ENCODE assay signal across 1 cellular context in the genomic region with DNA sequence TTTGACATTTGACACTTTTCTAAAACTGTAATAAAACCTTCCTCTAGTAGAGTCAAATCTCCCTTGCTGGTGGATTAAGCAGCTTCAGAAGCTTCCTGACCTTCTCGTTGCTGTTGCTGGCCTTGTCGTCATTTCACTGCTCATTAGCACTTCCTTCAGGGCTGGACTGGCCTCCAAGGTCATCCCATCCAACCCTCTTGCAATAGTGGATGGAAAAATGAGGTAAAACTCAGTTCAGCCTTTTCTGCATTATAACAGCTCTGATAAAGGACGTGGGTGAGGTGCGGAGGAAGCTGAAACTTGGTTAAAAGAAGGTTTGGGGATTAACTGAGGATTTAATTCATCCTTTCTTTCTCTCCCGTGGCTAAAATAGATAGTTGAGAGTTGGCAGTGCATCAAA.
TF ChIP-seq lines count a peak whose summit lies in the region.

No MANE protein-coding gene starts in this region.

TF ChIP-seq in IMR-90, 13 proteins besides CTCF, POLR2A, EP300 and RAD21 (continued from another document):
- TF ChIP-seq RCOR1 (IDR thresholded peaks at IDR 0.05; ENCODE audit: insufficient replicate concordance, low read length) (no peak), FOS (IDR thresholded peaks at IDR 0.05; ENCODE audit: low read depth, low read length) (no peak), MXI1 (IDR thresholded peaks at IDR 0.05; ENCODE audit: borderline replicate concordance, low read depth, low read length) (no peak), RFX5 (IDR thresholded peaks at IDR 0.05; ENCODE audit: low read depth, low read length) (no peak), CEBPB (IDR thresholded peaks at IDR 0.05; ENCODE audit: low read depth, low read length) (no peak), MAFK (IDR thresholded peaks at IDR 0.05; ENCODE audit: low read depth, low read length) (no peak), CHD1 (IDR thresholded peaks at IDR 0.05; ENCODE audit: low read depth, low read length) (no peak), NFE2L2 (IDR thresholded peaks at IDR 0.05; ENCODE audit: low read depth, low read length) (no peak)
